1 cellular context compared by ENCODE assay signal in the genomic region with DNA sequence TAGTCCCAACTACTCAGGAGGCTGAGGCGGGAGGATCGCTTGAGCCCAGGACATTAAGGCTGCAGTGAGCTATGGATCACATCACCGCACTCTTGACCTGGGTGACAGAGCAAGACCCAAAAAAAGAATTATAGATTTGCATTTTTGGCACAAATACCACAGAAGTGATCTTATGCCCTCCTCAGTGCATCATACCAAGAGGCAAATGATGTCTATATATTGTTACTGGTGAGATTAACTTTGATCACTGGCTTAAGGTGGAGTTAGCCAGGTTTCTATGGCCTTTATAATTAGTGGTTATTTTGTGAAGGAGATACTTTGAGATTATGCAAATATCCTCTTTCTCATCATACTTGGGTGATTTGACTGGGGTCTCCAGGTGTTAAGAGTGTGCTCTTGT.
TF ChIP-seq lines count a peak whose summit lies in the region.

No MANE protein-coding gene starts in this region.

TF ChIP-seq in K562, 482 proteins besides CTCF, POLR2A, EP300 and RAD21:
- TF ChIP-seq DNMT1 (IDR thresholded peaks at IDR 0.05) (no peak), ZNF77 (CRISPR knock-in tag; IDR thresholded peaks at IDR 0.05) (no peak), ADNP (tag; IDR thresholded peaks at IDR 0.05) (no peak), ARNT (IDR thresholded peaks at IDR 0.05) (no peak), CTCFL (IDR thresholded peaks at IDR 0.05; ENCODE audit: borderline replicate concordance, insufficient read depth, low read depth, low read length, poor library complexity, severe bottlenecking) (no peak), DMBX1 (CRISPR knock-in tag; IDR thresholded peaks at IDR 0.05; ENCODE audit: borderline replicate concordance) (no peak), SIRT6 (IDR thresholded peaks at IDR 0.05; ENCODE audit: low read depth, low read length) (no peak), CEBPG (CRISPR knock-in tag; IDR thresholded peaks at IDR 0.05) (no peak), CEBPG (tag; conservative IDR thresholded peaks at IDR 0.05 in 1 of 2, IDR thresholded peaks at IDR 0.05 in 1 of 2) (no peak), ZC3H4 (CRISPR knock-in tag; IDR thresholded peaks at IDR 0.05; ENCODE audit: borderline replicate concordance) (no peak), ZNF232 (CRISPR knock-in tag; IDR thresholded peaks at IDR 0.05) (no peak), ZNF76 (CRISPR knock-in tag; IDR thresholded peaks at IDR 0.05; ENCODE audit: borderline replicate concordance) (no peak), ZNF165 (CRISPR knock-in tag; IDR thresholded peaks at IDR 0.05; ENCODE audit: borderline replicate concordance) (no peak), ZNF263 (CRISPR knock-in tag; IDR thresholded peaks at IDR 0.05; ENCODE audit: borderline replicate concordance) (no peak), SRSF3 (IDR thresholded peaks at IDR 0.05; ENCODE audit: insufficient read depth, low read length) (no peak), MCM2 (IDR thresholded peaks at IDR 0.05; ENCODE audit: low read depth) (no peak), VEZF1 (CRISPR knock-in tag; IDR thresholded peaks at IDR 0.05) (no peak), CHD2 (IDR thresholded peaks at IDR 0.05; ENCODE audit: low read depth, low read length) (no peak)
- TF ChIP-seq, protein P1, sequence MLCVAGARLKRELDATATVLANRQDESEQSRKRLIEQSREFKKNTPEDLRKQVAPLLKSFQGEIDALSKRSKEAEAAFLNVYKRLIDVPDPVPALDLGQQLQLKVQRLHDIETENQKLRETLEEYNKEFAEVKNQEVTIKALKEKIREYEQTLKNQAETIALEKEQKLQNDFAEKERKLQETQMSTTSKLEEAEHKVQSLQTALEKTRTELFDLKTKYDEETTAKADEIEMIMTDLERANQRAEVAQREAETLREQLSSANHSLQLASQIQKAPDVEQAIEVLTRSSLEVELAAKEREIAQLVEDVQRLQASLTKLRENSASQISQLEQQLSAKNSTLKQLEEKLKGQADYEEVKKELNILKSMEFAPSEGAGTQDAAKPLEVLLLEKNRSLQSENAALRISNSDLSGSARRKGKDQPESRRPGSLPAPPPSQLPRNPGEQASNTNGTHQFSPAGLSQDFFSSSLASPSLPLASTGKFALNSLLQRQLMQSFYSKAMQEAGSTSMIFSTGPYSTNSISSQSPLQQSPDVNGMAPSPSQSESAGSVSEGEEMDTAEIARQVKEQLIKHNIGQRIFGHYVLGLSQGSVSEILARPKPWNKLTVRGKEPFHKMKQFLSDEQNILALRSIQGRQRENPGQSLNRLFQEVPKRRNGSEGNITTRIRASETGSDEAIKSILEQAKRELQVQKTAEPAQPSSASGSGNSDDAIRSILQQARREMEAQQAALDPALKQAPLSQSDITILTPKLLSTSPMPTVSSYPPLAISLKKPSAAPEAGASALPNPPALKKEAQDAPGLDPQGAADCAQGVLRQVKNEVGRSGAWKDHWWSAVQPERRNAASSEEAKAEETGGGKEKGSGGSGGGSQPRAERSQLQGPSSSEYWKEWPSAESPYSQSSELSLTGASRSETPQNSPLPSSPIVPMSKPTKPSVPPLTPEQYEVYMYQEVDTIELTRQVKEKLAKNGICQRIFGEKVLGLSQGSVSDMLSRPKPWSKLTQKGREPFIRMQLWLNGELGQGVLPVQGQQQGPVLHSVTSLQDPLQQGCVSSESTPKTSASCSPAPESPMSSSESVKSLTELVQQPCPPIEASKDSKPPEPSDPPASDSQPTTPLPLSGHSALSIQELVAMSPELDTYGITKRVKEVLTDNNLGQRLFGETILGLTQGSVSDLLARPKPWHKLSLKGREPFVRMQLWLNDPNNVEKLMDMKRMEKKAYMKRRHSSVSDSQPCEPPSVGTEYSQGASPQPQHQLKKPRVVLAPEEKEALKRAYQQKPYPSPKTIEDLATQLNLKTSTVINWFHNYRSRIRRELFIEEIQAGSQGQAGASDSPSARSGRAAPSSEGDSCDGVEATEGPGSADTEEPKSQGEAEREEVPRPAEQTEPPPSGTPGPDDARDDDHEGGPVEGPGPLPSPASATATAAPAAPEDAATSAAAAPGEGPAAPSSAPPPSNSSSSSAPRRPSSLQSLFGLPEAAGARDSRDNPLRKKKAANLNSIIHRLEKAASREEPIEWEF (CRISPR knock-in tag; IDR thresholded peaks at IDR 0.05): no peak
